In genomic region chr2:111226797-111227700, GRCh38 we compare ENCODE assay signal across 12 cellular contexts.
DNase-seq lines count a peak whose midpoint lies in the region; ATAC-seq lines count a peak whose summit lies in the region.
"Had no signal": no experiment of that assay in that cellular context is flagged by ENCODE, and none has a peak within 500 bp of the region (broad histone marks: within the 10 kb centered on the region; RNA-seq: fewer than 3 reads in every experiment).

No MANE protein-coding gene starts in this region.

- H3K9me3 ChIP-seq in adipocyte (ENCODE audit: control insufficient read depth, low read length): no peaks in the 10 kb centered on the region
- H3K9me3 ChIP-seq in naive thymus-derived CD4-positive, alpha-beta T cell (ENCODE audit: control insufficient read depth in 2 of 3, low read length in 3 of 3): no peaks in the 10 kb centered on the region

- H3K4me3 ChIP-seq in Jurkat, Clone E6-1 (ENCODE audit: low read length): no peak overlapping the region
- H3K4me3 ChIP-seq in adipocyte (ENCODE audit: low read length): no peak overlapping the region
- H3K4me3 ChIP-seq in naive thymus-derived CD4-positive, alpha-beta T cell (ENCODE audit: low read length): no peak overlapping the region

- peaks cover 10 to 28% (median 22%) of the 10 kb centered on the region in 5 donors for H3K27me3 Mint-ChIP-seq in naive thymus-derived CD4-positive, alpha-beta T cell

- H3K4me3 Mint-ChIP-seq in naive thymus-derived CD4-positive, alpha-beta T cell: no peak overlapping the region
- H3K4me3 Mint-ChIP-seq: activated CD4-positive, alpha-beta memory T cell treated with anti-CD3 and anti-CD28 coated beads, Interleukin-2, amount 10 ng/mL, durations not matched to agents 7 days and 5 days; activated naive CD8-positive, alpha-beta T cell treated with anti-CD3 and anti-CD28 coated beads, Interleukin-2, amount 10 ng/mL, durations not matched to agents 7 days and 5 days had no signal

- no peaks in the 10 kb centered on the region for H3K36me3 ChIP-seq in adipocyte (ENCODE audit: control insufficient read depth, insufficient read depth, low read length, severe bottlenecking)
- H3K36me3 ChIP-seq in naive thymus-derived CD4-positive, alpha-beta T cell (ENCODE audit: control insufficient read depth in 2 of 3, insufficient read depth in 3 of 3, low read length in 3 of 3): no peaks in the 10 kb centered on the region

- H3K4me1 ChIP-seq in adipocyte (ENCODE audit: control insufficient read depth, insufficient read depth, low read length): peaks cover 16% of the 10 kb centered on the region
- no peaks in the 10 kb centered on the region for H3K4me1 ChIP-seq in naive thymus-derived CD4-positive, alpha-beta T cell (ENCODE audit: control insufficient read depth in 2 of 2, insufficient read depth in 2 of 2, low read length in 2 of 2)

- H3K27ac Mint-ChIP-seq in naive thymus-derived CD4-positive, alpha-beta T cell: no peak overlapping the region
- H3K27ac Mint-ChIP-seq: activated CD4-positive, alpha-beta memory T cell treated with anti-CD3 and anti-CD28 coated beads, Interleukin-2, amount 10 ng/mL, durations not matched to agents 7 days and 5 days; activated naive CD8-positive, alpha-beta T cell treated with anti-CD3 and anti-CD28 coated beads, Interleukin-2, amount 10 ng/mL, durations not matched to agents 7 days and 5 days had no signal

- H3K27ac ChIP-seq in naive thymus-derived CD4-positive, alpha-beta T cell (ENCODE audit: low read depth, low read length): no peak overlapping the region

- H3K9ac ChIP-seq in adipocyte (ENCODE audit: low read length): no peak overlapping the region

- peak; percentile 56 for ATAC-seq in left lobe of liver
- no peak for ATAC-seq in GM18520 (IDR thresholded peaks at IDR 0.05; ENCODE audit: unreplicated experiment)
- ATAC-seq in GM21576 (IDR thresholded peaks at IDR 0.05; ENCODE audit: unreplicated experiment): no peak
- ATAC-seq in naive thymus-derived CD4-positive, alpha-beta T cell: no peak

- intact Hi-C loops in naive thymus-derived CD4-positive, alpha-beta T cell (cut with micrococcal nuclease): no loop called here

- peaks cover 0 to 55% (median 6%) of the 10 kb centered on the region in 5 donors for H3K36me3 Mint-ChIP-seq in naive thymus-derived CD4-positive, alpha-beta T cell

- no peaks in the 10 kb centered on the region for H3K27me3 ChIP-seq in adipocyte (replicated peaks; ENCODE audit: control insufficient read depth, insufficient read depth, low read length)
- no peaks in the 10 kb centered on the region for H3K27me3 ChIP-seq in naive thymus-derived CD4-positive, alpha-beta T cell (ENCODE audit: control insufficient read depth in 2 of 2, insufficient read depth in 2 of 2, low read length in 2 of 2)

- peaks cover 0 to 34% (median 15%) of the 10 kb centered on the region in 11 donors for H3K9me3 Mint-ChIP-seq in naive thymus-derived CD4-positive, alpha-beta T cell

- DNase-seq in DMS79 (lab: John Stamatoyannopoulos, UW) (peak; percentile 2), adipocyte (ENCODE audit: low read depth) (peak; percentile 62), left lobe of liver (ENCODE audit: low spot score) (no peak), NCI-H524 treated with DMSO at 0.1 percent for 48 hours (lab: John Stamatoyannopoulos, UW) (no peak)
- peak; percentile 17 for DNase-seq in Jurkat, Clone E6-1 (ENCODE audit: low read depth, low spot score)
- DNase-seq in naive thymus-derived CD4-positive, alpha-beta T cell: no peak
- DNase-seq: activated CD4-positive, alpha-beta memory T cell treated with anti-CD3 and anti-CD28 coated beads, Interleukin-2, amount 10 ng/mL, durations not matched to agents 7 days and 5 days; activated naive CD8-positive, alpha-beta T cell treated with anti-CD3 and anti-CD28 coated beads, Interleukin-2, amount 10 ng/mL, durations not matched to agents 7 days and 5 days; NCI-H526; T-helper 1 cell had no signal

- CTCF ChIA-PET in naive thymus-derived CD4-positive, alpha-beta T cell (lab: Charles Lee): no interaction called here

- H3K4me1 Mint-ChIP-seq in naive thymus-derived CD4-positive, alpha-beta T cell: peaks cover 0 to 3% (median 0%) of the 10 kb centered on the region in 7 donors
- H3K4me1 Mint-ChIP-seq: activated CD4-positive, alpha-beta memory T cell treated with anti-CD3 and anti-CD28 coated beads, Interleukin-2, amount 10 ng/mL, durations not matched to agents 7 days and 5 days; activated naive CD8-positive, alpha-beta T cell treated with anti-CD3 and anti-CD28 coated beads, Interleukin-2, amount 10 ng/mL, durations not matched to agents 7 days and 5 days had no signal

- POLR2A ChIA-PET in naive thymus-derived CD4-positive, alpha-beta T cell (lab: Charles Lee): no interaction called here

Comparison
In these comparisons a context has a peak if more than half of its experiments do, and no peak if none do; other contexts are left out.
1. DNase-seq: peak in DMS79 (single experiment), Jurkat, Clone E6-1 (single experiment) and adipocyte (single experiment); none in left lobe of liver (single experiment), NCI-H524 treated with DMSO at 0.1 percent for 48 hours (single experiment) and naive thymus-derived CD4-positive, alpha-beta T cell (0 of 9).